Comparison of ENCODE assay signal across 19 cellular contexts in the genomic region with DNA sequence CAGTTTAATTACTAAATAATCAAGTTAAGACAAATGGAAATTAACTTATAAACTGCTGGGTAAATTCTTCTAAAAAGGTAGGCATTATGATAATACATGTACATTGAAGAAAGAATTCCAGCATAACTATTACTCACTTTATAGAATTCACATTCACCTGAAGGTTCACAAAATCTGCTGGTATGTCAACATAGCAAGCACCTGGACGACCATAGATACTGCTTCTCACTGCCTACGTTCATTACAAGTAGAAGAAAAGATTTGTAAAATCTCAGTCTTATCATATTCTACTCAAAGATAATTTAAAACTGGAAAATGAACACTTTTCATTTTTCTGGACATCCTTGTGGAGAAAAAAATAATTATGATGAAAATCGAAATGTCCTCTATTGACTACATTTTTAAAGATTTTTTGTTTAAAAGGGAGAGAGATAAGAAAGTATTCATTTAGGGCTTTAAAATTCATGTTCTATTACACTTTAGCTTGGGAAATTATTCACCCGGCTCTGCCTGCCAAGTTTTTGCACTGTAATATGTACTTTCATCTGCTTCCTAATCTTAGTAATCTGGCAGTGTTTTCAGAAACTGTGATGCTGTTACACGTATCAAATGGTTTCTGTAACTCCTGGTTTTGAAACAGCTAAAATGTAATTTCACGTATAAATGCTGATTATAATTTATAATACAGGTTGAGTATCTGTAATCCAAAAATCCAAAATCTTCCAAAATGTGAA.
"Had no signal": no experiment of that assay in that cellular context is flagged by ENCODE, and none has a peak within 500 bp of the region (broad histone marks: within the 10 kb centered on the region; RNA-seq: fewer than 3 reads in every experiment).

No MANE protein-coding gene starts in this region.

- H3K4me3 ChIP-seq: ascending aorta, heart left ventricle, right atrium auricular region, SK-N-MC, suprapubic skin, upper lobe of left lung had no signal

- H3K4me1 ChIP-seq: ascending aorta, heart left ventricle, right atrium auricular region, suprapubic skin, upper lobe of left lung had no signal

- H3K27me3 Mint-ChIP-seq: activated CD4-positive, alpha-beta T cell treated with anti-CD3 and anti-CD28 coated beads for 36 hours; activated CD8-positive, alpha-beta T cell treated with anti-CD3 and anti-CD28 coated beads for 36 hours; dendritic cell treated with granulocyte-macrophage colony-stimulating factor and Interleukin-4, amounts not matched to agents 40 ng/mL and 50 ng/mL, for 4 days had no signal

- H3K27ac ChIP-seq: heart left ventricle, right atrium auricular region, SK-N-MC, suprapubic skin, upper lobe of left lung, WERI-Rb-1 had no signal

- H3K9me3 Mint-ChIP-seq: activated CD8-positive, alpha-beta T cell treated with anti-CD3 and anti-CD28 coated beads for 36 hours; dendritic cell treated with granulocyte-macrophage colony-stimulating factor and Interleukin-4, amounts not matched to agents 40 ng/mL and 50 ng/mL, for 4 days; endodermal cell; neural crest cell; stimulated activated effector memory CD8-positive, alpha-beta T cell treated with anti-CD3 and anti-CD28 coated beads, Interleukin-12 subunit alpha, Interleukin-12 subunit beta, amount 100 ng/mL, for 72 hours had no signal

- H3K4me1 Mint-ChIP-seq: activated CD4-positive, alpha-beta T cell treated with anti-CD3 and anti-CD28 coated beads for 36 hours; endodermal cell; neural crest cell; stimulated activated effector memory CD8-positive, alpha-beta T cell treated with anti-CD3 and anti-CD28 coated beads, Interleukin-12 subunit alpha, Interleukin-12 subunit beta, amount 100 ng/mL, for 72 hours had no signal

- DNase-seq: activated CD4-positive, alpha-beta T cell treated with anti-CD3 and anti-CD28 coated beads for 36 hours; activated CD8-positive, alpha-beta memory T cell treated with anti-CD3 and anti-CD28 coated beads, Interleukin-2, amount 50 U/mL, for 4 hours; activated CD8-positive, alpha-beta T cell treated with anti-CD3 and anti-CD28 coated beads for 36 hours; caudate nucleus; endodermal cell; erythroblast; foreskin melanocyte; heart left ventricle; kidney; T-helper 1 cell; upper lobe of left lung; WERI-Rb-1 had no signal

- H3K27me3 ChIP-seq: ascending aorta, heart left ventricle, right atrium auricular region, suprapubic skin, upper lobe of left lung had no signal

- ATAC-seq: activated CD4-positive, alpha-beta T cell treated with anti-CD3 and anti-CD28 coated beads for 36 hours; activated CD8-positive, alpha-beta T cell treated with anti-CD3 and anti-CD28 coated beads for 36 hours; heart left ventricle; stimulated activated effector memory CD8-positive, alpha-beta T cell treated with anti-CD3 and anti-CD28 coated beads, Interleukin-12 subunit alpha, Interleukin-12 subunit beta, amount 100 ng/mL, for 72 hours had no signal

- H3K9me3 ChIP-seq: ascending aorta, heart left ventricle, right atrium auricular region, suprapubic skin, upper lobe of left lung had no signal

- H3K27ac Mint-ChIP-seq: activated CD4-positive, alpha-beta T cell treated with anti-CD3 and anti-CD28 coated beads for 36 hours; activated CD8-positive, alpha-beta T cell treated with anti-CD3 and anti-CD28 coated beads for 36 hours; dendritic cell treated with granulocyte-macrophage colony-stimulating factor and Interleukin-4, amounts not matched to agents 40 ng/mL and 50 ng/mL, for 4 days; endodermal cell; stimulated activated effector memory CD8-positive, alpha-beta T cell treated with anti-CD3 and anti-CD28 coated beads, Interleukin-12 subunit alpha, Interleukin-12 subunit beta, amount 100 ng/mL, for 72 hours had no signal

- H3K4me3 Mint-ChIP-seq: activated CD4-positive, alpha-beta T cell treated with anti-CD3 and anti-CD28 coated beads for 36 hours; activated CD8-positive, alpha-beta T cell treated with anti-CD3 and anti-CD28 coated beads for 36 hours; dendritic cell treated with granulocyte-macrophage colony-stimulating factor and Interleukin-4, amounts not matched to agents 40 ng/mL and 50 ng/mL, for 4 days; endodermal cell; neural crest cell; stimulated activated effector memory CD8-positive, alpha-beta T cell treated with anti-CD3 and anti-CD28 coated beads, Interleukin-12 subunit alpha, Interleukin-12 subunit beta, amount 100 ng/mL, for 72 hours had no signal
